10 cellular contexts compared by ENCODE assay signal in the genomic region with DNA sequence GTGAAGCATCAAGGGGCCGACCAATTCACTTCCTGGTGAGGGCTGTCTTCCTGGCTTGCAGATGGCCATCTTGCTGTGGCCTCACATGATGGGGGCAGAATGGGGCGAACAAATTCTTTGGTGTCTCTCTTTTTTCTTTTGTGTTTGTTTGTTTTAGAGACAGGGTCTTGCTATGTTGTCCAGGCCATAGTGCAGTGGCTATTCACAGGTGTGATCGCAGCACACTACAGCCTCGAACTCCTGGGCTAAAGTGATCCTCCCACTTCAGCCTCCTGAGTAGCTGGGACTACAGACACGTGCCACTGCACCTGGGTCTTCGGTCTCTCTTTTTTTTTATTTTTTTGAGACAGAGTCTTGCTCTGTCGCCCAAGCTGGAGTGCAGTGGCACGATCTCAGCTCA. TPM values are rescaled to one million over a fixed set of nuclear protein-coding genes. Genes with fewer than 3 reads are reported as not detected.
"Had no signal": no experiment of that assay in that cellular context is flagged by ENCODE, and none has a peak within 500 bp of the region (broad histone marks: within the 10 kb centered on the region; RNA-seq: fewer than 3 reads in every experiment).

No MANE protein-coding gene starts in this region.

- H3K4me2 ChIP-seq: KMS-11 had no signal

- DNase-seq: GM23248, GOT3, IMR-90, KBM-7 had no signal

- H3K27ac ChIP-seq: GM23248, HL-60, KMS-11 had no signal

- H3K36me3 ChIP-seq: HAP-1 had no signal

- H2AFZ ChIP-seq: GM23248 had no signal

- ATAC-seq: HCT116 had no signal

- H3K9ac ChIP-seq: GM23248, KMS-11 had no signal

- H3K9me3 ChIP-seq: HAP-1 had no signal

- H3K4me3 ChIP-seq: GM23248, HAP-1 had no signal

RNA-seq across cellular contexts. Expression of gene ELOVL3, which starts 53.8 kb away (rescaled TPM):
- total RNA-seq: H4, HT1080 had no signal
